ENCODE assay signal across 12 cellular contexts in the genomic region with DNA sequence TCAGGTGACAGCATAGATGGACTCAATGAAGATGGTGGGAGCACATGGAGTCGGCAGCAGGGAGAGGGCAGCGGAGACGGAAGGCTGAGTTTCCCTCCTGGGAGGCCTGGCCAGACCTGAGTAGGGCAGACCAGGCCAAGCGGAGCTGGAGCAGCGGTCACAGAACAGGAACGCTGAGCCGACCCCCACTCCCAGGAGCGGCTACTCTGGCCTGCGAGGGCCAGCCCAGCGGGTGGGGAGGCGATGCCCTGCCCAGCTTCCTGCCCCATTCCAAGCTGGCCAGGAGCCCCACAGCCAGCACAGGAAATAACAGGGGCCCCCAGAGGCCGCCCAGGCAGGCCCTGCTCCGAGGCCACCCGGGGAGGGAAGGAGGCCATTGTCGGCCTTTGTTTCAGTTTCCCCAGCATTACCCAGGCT.
DNase-seq lines count a peak whose midpoint lies in the region; ATAC-seq and TF ChIP-seq lines count a peak whose summit lies in the region.
"Had no signal": no experiment of that assay in that cellular context is flagged by ENCODE, and none has a peak within 500 bp of the region (broad histone marks: within the 10 kb centered on the region; RNA-seq: fewer than 3 reads in every experiment).

No MANE protein-coding gene starts in this region.

- H3K36me3 ChIP-seq in cardiac muscle cell = no peaks in the 10 kb centered on the region

- no peak for ATAC-seq in GM19467 (IDR thresholded peaks at IDR 0.05; ENCODE audit: unreplicated experiment)
- ATAC-seq: activated CD4-positive, alpha-beta T cell treated with anti-CD3 and anti-CD28 coated beads for 36 hours had no signal

- H3K4me3 ChIP-seq in cardiac muscle cell = no peak overlapping the region
- H3K4me3 ChIP-seq: smooth muscle cell had no signal

- H3K27me3 Mint-ChIP-seq in nephron (ENCODE audit: low read depth) (no peaks in the 10 kb centered on the region), type B pancreatic cell (no peaks in the 10 kb centered on the region)
- H3K27me3 Mint-ChIP-seq: activated CD4-positive, alpha-beta T cell treated with anti-CD3 and anti-CD28 coated beads for 36 hours had no signal

- in situ Hi-C loops in G401 (cut with HindIII; ENCODE audit: low sequenced_read_pairs) = no loop called here

- H3K36me3 Mint-ChIP-seq in nephron (ENCODE audit: low read depth) (peaks cover 15% of the 10 kb centered on the region), type B pancreatic cell (peaks cover 5% of the 10 kb centered on the region)

- DNase-seq in astrocyte of the hippocampus (ENCODE audit: low read depth, low spot score) (peak; percentile 56), cardiac muscle cell (ENCODE audit: low read depth in 1 of 2, low spot score in 1 of 2) (peak; percentile 36 to 62), type B pancreatic cell (ENCODE audit: extremely low spot score, unreplicated experiment) (peak; percentile 77), GM03348 (ENCODE audit: low spot score) (no peak), G401 (ENCODE audit: low spot score) (no peak)
- DNase-seq: activated CD4-positive, alpha-beta T cell treated with anti-CD3 and anti-CD28 coated beads for 36 hours; activated T-cell treated with anti-CD3 and anti-CD28 coated beads, Interleukin-2, amount 50 U/mL, for 48 hours; SW 1271 had no signal

- H3K9me3 Mint-ChIP-seq in nephron = no peaks in the 10 kb centered on the region
- H3K9me3 Mint-ChIP-seq in type B pancreatic cell = no peaks in the 10 kb centered on the region

- H3K27ac ChIP-seq in cardiac muscle cell = no peak overlapping the region
- H3K27ac ChIP-seq: HL-60 had no signal

- H3K4me1 Mint-ChIP-seq in nephron = peaks cover 66% of the 10 kb centered on the region
- H3K4me1 Mint-ChIP-seq in type B pancreatic cell (ENCODE audit: unreplicated experiment) = peaks cover 45% of the 10 kb centered on the region
- H3K4me1 Mint-ChIP-seq: activated CD4-positive, alpha-beta T cell treated with anti-CD3 and anti-CD28 coated beads for 36 hours had no signal

- H3K4me3 Mint-ChIP-seq in nephron (peak overlapping the region; percentile 4 to 56 (median 7)), type B pancreatic cell (peak overlapping the region; percentile 26)
- H3K4me3 Mint-ChIP-seq: activated CD4-positive, alpha-beta T cell treated with anti-CD3 and anti-CD28 coated beads for 36 hours had no signal

- peak overlapping the region; percentile 80 to 89 (median 81) for H3K27ac Mint-ChIP-seq in nephron
- no peak overlapping the region for H3K27ac Mint-ChIP-seq in type B pancreatic cell
- H3K27ac Mint-ChIP-seq: activated CD4-positive, alpha-beta T cell treated with anti-CD3 and anti-CD28 coated beads for 36 hours had no signal

- no peaks in the 10 kb centered on the region for H3K9me3 ChIP-seq in cardiac muscle cell (ENCODE audit: low read depth)

- TF ChIP-seq CTCF in cardiac muscle cell (IDR thresholded peaks at IDR 0.05; ENCODE audit: low read depth, low read length) = no peak
- TF ChIP-seq CTCF in nephron (IDR thresholded peaks at IDR 0.05; ENCODE audit: unreplicated experiment in 3 of 3) = no peak
- no peak for TF ChIP-seq CTCF in type B pancreatic cell (conservative IDR thresholded peaks at IDR 0.05)

- no peaks in the 10 kb centered on the region for H3K27me3 ChIP-seq in cardiac muscle cell

- peaks cover 4% of the 10 kb centered on the region for H3K4me1 ChIP-seq in cardiac muscle cell (ENCODE audit: low read depth)

Comparison
In these comparisons a context has a peak if more than half of its experiments do, and no peak if none do; other contexts are left out.
1. DNase-seq: peak in astrocyte of the hippocampus (single experiment), cardiac muscle cell (2 of 2) and type B pancreatic cell (single experiment); none in GM03348 (single experiment) and G401 (single experiment).